21 cellular contexts compared by ENCODE assay signal in the genomic region with DNA sequence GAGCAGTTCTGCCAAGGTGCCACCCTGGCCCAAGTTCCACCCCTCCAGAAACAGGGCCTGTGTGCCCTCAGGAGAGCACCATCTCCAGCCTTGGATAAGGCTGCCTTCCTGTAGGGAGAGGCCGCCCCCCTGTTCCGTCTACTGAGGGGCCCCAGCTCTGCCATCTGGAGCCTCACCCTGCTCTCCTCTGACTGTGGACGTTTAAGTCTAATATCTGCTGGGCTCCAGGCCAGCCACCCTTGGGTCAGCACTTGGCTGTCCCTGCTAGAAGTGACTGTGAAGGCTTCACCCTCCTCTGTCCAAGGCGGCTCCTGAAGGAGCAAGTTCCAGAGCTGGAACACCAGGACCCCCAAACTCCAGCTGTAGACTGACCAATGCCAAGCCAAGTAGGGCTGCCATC. TPM values are rescaled to one million over a fixed set of nuclear protein-coding genes. Genes with fewer than 3 reads are reported as not detected.
DNase-seq lines count a peak whose midpoint lies in the region; ATAC-seq, FAIRE-seq and TF ChIP-seq lines count a peak whose summit lies in the region.
"Had no signal": no experiment of that assay in that cellular context is flagged by ENCODE, and none has a peak within 500 bp of the region (broad histone marks: within the 10 kb centered on the region; RNA-seq: fewer than 3 reads in every experiment).

No MANE protein-coding gene starts in this region.

- H3K27me3 ChIP-seq in suprapubic skin, result no peaks in the 10 kb centered on the region

- TF ChIP-seq POLR2A in suprapubic skin (IDR thresholded peaks at IDR 0.05), result no peak

- no peaks in the 10 kb centered on the region for H3K36me3 Mint-ChIP-seq in activated CD8-positive, alpha-beta memory T cell treated with anti-CD3 and anti-CD28 coated beads, Interleukin-2, amount 10 ng/mL, durations not matched to agents 7 days and 5 days
- H3K36me3 Mint-ChIP-seq: CD4-positive, CD25-positive, alpha-beta regulatory T cell had no signal

- H3K4me3 Mint-ChIP-seq in activated CD8-positive, alpha-beta memory T cell treated with anti-CD3 and anti-CD28 coated beads, Interleukin-2, amount 10 ng/mL, durations not matched to agents 7 days and 5 days, result no peak overlapping the region
- H3K4me3 Mint-ChIP-seq: CD4-positive, CD25-positive, alpha-beta regulatory T cell had no signal

- H3K27ac ChIP-seq in kidney (ENCODE audit: low read depth in 2 of 2, low read length in 2 of 2) (no peak overlapping the region), suprapubic skin (peak overlapping the region; percentile 17)

- no peaks in the 10 kb centered on the region for H3K4me1 Mint-ChIP-seq in activated CD8-positive, alpha-beta memory T cell treated with anti-CD3 and anti-CD28 coated beads, Interleukin-2, amount 10 ng/mL, durations not matched to agents 7 days and 5 days

- intact Hi-C loops in kidney (cut with DNase I), result no loop called here

- peaks cover 5% of the 10 kb centered on the region for H3K27me3 Mint-ChIP-seq in activated CD8-positive, alpha-beta memory T cell treated with anti-CD3 and anti-CD28 coated beads, Interleukin-2, amount 10 ng/mL, durations not matched to agents 7 days and 5 days

- no peak for TF ChIP-seq EP300 in suprapubic skin (IDR thresholded peaks at IDR 0.05)

- CTCF ChIA-PET in activated CD8-positive, alpha-beta memory T cell treated with anti-CD3 and anti-CD28 coated beads, Interleukin-2, amount 10 ng/mL, durations not matched to agents 7 days and 5 days (lab: Charles Lee), result no interaction called here

- WGBS in suprapubic skin, result 100% methylated on average over 3 of the region's 4 CpGs

- H3K9ac ChIP-seq in kidney (ENCODE audit: low read length in 2 of 2), result no peak overlapping the region

- no peaks in the 10 kb centered on the region for H3K9me3 Mint-ChIP-seq in activated CD8-positive, alpha-beta memory T cell treated with anti-CD3 and anti-CD28 coated beads, Interleukin-2, amount 10 ng/mL, durations not matched to agents 7 days and 5 days (ENCODE audit: low read depth)

- peaks cover 12 to 15% of the 10 kb centered on the region in 2 donors for H3K4me1 ChIP-seq in kidney (ENCODE audit: control insufficient read depth in 1 of 2, insufficient read depth in 1 of 2, low read depth in 1 of 2, low read length in 2 of 2)
- H3K4me1 ChIP-seq in suprapubic skin, result peaks cover 54% of the 10 kb centered on the region

- H3K9me3 ChIP-seq in kidney (ENCODE audit: control insufficient read depth in 1 of 2, low read length in 2 of 2) (no peaks in the 10 kb centered on the region), suprapubic skin (no peaks in the 10 kb centered on the region)

- peak; percentile 39 for DNase-seq in activated CD8-positive, alpha-beta memory T cell treated with anti-CD3 and anti-CD28 coated beads, Interleukin-2, amount 50 U/mL, for 48 hours
- no peak for DNase-seq in activated CD8-positive, alpha-beta memory T cell treated with anti-CD3 and anti-CD28 coated beads, Interleukin-2, amount 10 ng/mL, durations not matched to agents 7 days and 5 days
- DNase-seq in kidney (peak; percentile 56), suprapubic skin (ENCODE audit: low spot score in 2 of 2) (peak in 1 of 2 donors; percentile 52), HPDE6-E6E7 (ENCODE audit: extremely low spot score) (no peak), HuH-7 (ENCODE audit: low spot score) (no peak)
- no peak for DNase-seq in stimulated activated CD4-positive, alpha-beta T cell treated with anti-CD3 and anti-CD28 coated beads, Interleukin-4, amount 100 ng/mL, for 4 hours
- DNase-seq: 8988T; Calu3; CD4-positive, CD25-positive, alpha-beta regulatory T cell; HCEC 1CT; NCI-H1436 treated with DMSO at 0.1 percent for 48 hours; NCI-H2081; NCI-H2227 treated with DMSO at 0.1 percent for 48 hours; NCI-H526; NK-92 treated with Interleukin-12 subunit alpha and Interleukin-12 subunit beta, amount 100 ng/mL, for 24 hours; OCI-M1; RPMI8226 had no signal

- no peak for ATAC-seq in activated CD8-positive, alpha-beta memory T cell treated with anti-CD3 and anti-CD28 coated beads, Interleukin-2, amount 10 ng/mL, durations not matched to agents 7 days and 5 days
- peak; percentile 6 for ATAC-seq in esophagus mucosa
- ATAC-seq: GM12878 had no signal

- H3K36me3 ChIP-seq in kidney (ENCODE audit: control insufficient read depth in 1 of 2, insufficient read depth in 2 of 2, low read length in 2 of 2) (no peaks in the 10 kb centered on the region), suprapubic skin (no peaks in the 10 kb centered on the region)

- TF ChIP-seq CTCF in kidney (IDR thresholded peaks at IDR 0.05; ENCODE audit: borderline replicate concordance, extremely low read depth, insufficient read depth), result no peak
- no peak for TF ChIP-seq CTCF in suprapubic skin (IDR thresholded peaks at IDR 0.05)

- no peak for FAIRE-seq in kidney (lab: Jason Lieb, UNC)
- FAIRE-seq: GM12878, GM19239 had no signal

- H3K4me3 ChIP-seq in kidney (ENCODE audit: low read length in 2 of 2) (no peak overlapping the region), suprapubic skin (no peak overlapping the region)
- H3K4me3 ChIP-seq: GM12878 had no signal

- no peak overlapping the region for H3K27ac Mint-ChIP-seq in activated CD8-positive, alpha-beta memory T cell treated with anti-CD3 and anti-CD28 coated beads, Interleukin-2, amount 10 ng/mL, durations not matched to agents 7 days and 5 days
- H3K27ac Mint-ChIP-seq: CD4-positive, CD25-positive, alpha-beta regulatory T cell had no signal

RNA-seq across cellular contexts. Expression of a gene that starts 26.3 kb away (rescaled TPM):
- total RNA-seq in activated CD8-positive, alpha-beta memory T cell treated with anti-CD3 and anti-CD28 coated beads, Interleukin-2, amount 10 ng/mL, durations not matched to agents 7 days and 5 days, result 10 to 100 TPM in 1 of 2 experiments, 1 to 10 TPM in 1; 9.1 to 36.4 TPM
- total RNA-seq in esophagus mucosa, result 32.0 TPM
- total RNA-seq in kidney, result 487 TPM
- polyA plus RNA-seq in kidney (ENCODE audit: insufficient read depth, low read depth, low replicate concordance), result 241 TPM
- 100 to 1,000 TPM; 404 to 719 (median 568) TPM for total RNA-seq in suprapubic skin

Comparison
In these comparisons a context has a peak if more than half of its experiments do, and no peak if none do; other contexts are left out.
1. DNase-seq: peak in activated CD8-positive, alpha-beta memory T cell treated with anti-CD3 and anti-CD28 coated beads, Interleukin-2, amount 50 U/mL, for 48 hours (single experiment) and kidney (single experiment); none in activated CD8-positive, alpha-beta memory T cell treated with anti-CD3 and anti-CD28 coated beads, Interleukin-2, amount 10 ng/mL, durations not matched to agents 7 days and 5 days (single experiment), stimulated activated CD4-positive, alpha-beta T cell treated with anti-CD3 and anti-CD28 coated beads, Interleukin-4, amount 100 ng/mL, for 4 hours (0 of 2), HPDE6-E6E7 (single experiment) and HuH-7 (single experiment).
2. RNA of a gene that starts 26.3 kb away (total RNA-seq): 404 to 719 TPM in suprapubic skin and 487 TPM in kidney (single experiment); 9.1 to 36.4 TPM in activated CD8-positive, alpha-beta memory T cell treated with anti-CD3 and anti-CD28 coated beads, Interleukin-2, amount 10 ng/mL, durations not matched to agents 7 days and 5 days and 32.0 TPM in esophagus mucosa (single experiment); every median in the first group is over 10 times any median in the second.